ENCODE assay signal across 17 cellular contexts in genomic region chr13:34990399-34991224, GRCh38.
"Had no signal": no experiment of that assay in that cellular context is flagged by ENCODE, and none has a peak within 500 bp of the region (broad histone marks: within the 10 kb centered on the region; RNA-seq: fewer than 3 reads in every experiment).

No MANE protein-coding gene starts in this region.

- H3K4me1 ChIP-seq: gastroesophageal sphincter, heart right ventricle, sigmoid colon had no signal

- FAIRE-seq: astrocyte, bronchial epithelial cell had no signal

- H3K4me3 Mint-ChIP-seq: activated naive CD4-positive, alpha-beta T cell treated with anti-CD3 and anti-CD28 coated beads for 36 hours; activated T-helper 17 cell treated with anti-CD3 and anti-CD28 coated beads, Interleukin-2, amount 50 U/mL, for 72 hours; endodermal cell; neural crest cell; stimulated activated effector memory CD8-positive, alpha-beta T cell treated with anti-CD3 and anti-CD28 coated beads, Interleukin-12 subunit alpha, Interleukin-12 subunit beta, amount 100 ng/mL, for 72 hours had no signal

- H3K27me3 ChIP-seq: gastroesophageal sphincter, heart right ventricle, sigmoid colon had no signal

- ATAC-seq: activated T-helper 17 cell treated with anti-CD3 and anti-CD28 coated beads, Interleukin-2, amount 50 U/mL, for 72 hours; gastroesophageal sphincter; heart right ventricle; stimulated activated effector memory CD8-positive, alpha-beta T cell treated with anti-CD3 and anti-CD28 coated beads, Interleukin-12 subunit alpha, Interleukin-12 subunit beta, amount 100 ng/mL, for 72 hours had no signal

- H3K27ac ChIP-seq: gastroesophageal sphincter, heart right ventricle, sigmoid colon, thoracic aorta, VCaP had no signal

- H3K36me3 Mint-ChIP-seq: stimulated activated effector memory CD8-positive, alpha-beta T cell treated with anti-CD3 and anti-CD28 coated beads, Interleukin-12 subunit alpha, Interleukin-12 subunit beta, amount 100 ng/mL, for 72 hours had no signal

- H3K27ac Mint-ChIP-seq: activated naive CD4-positive, alpha-beta T cell treated with anti-CD3 and anti-CD28 coated beads for 36 hours; activated T-helper 17 cell treated with anti-CD3 and anti-CD28 coated beads, Interleukin-2, amount 50 U/mL, for 72 hours; endodermal cell; stimulated activated effector memory CD8-positive, alpha-beta T cell treated with anti-CD3 and anti-CD28 coated beads, Interleukin-12 subunit alpha, Interleukin-12 subunit beta, amount 100 ng/mL, for 72 hours had no signal

- H3K36me3 ChIP-seq: gastroesophageal sphincter, heart right ventricle, sigmoid colon, thoracic aorta had no signal

- H3K4me3 ChIP-seq: gastroesophageal sphincter, heart right ventricle, sigmoid colon, thoracic aorta had no signal

- H3K4me1 Mint-ChIP-seq: activated T-helper 17 cell treated with anti-CD3 and anti-CD28 coated beads, Interleukin-2, amount 50 U/mL, for 72 hours; endodermal cell; neural crest cell; stimulated activated effector memory CD8-positive, alpha-beta T cell treated with anti-CD3 and anti-CD28 coated beads, Interleukin-12 subunit alpha, Interleukin-12 subunit beta, amount 100 ng/mL, for 72 hours had no signal

- H3K27me3 Mint-ChIP-seq: activated T-helper 17 cell treated with anti-CD3 and anti-CD28 coated beads, Interleukin-2, amount 50 U/mL, for 72 hours had no signal

- DNase-seq: activated CD4-positive, alpha-beta T cell treated with anti-CD3 and anti-CD28 coated beads, Interleukin-2, amount 50 U/mL, for 48 hours; activated naive CD4-positive, alpha-beta T cell treated with anti-CD3 and anti-CD28 coated beads for 36 hours; dermis blood vessel endothelial cell; endodermal cell; heart right ventricle; kidney glomerular epithelial cell; midbrain; sigmoid colon; stimulated activated CD4-positive, alpha-beta T cell treated with anti-CD3 and anti-CD28 coated beads, Interleukin-12 subunit alpha, Interleukin-12 subunit beta, amount 100 ng/mL, for 4 hours had no signal
